8 cellular contexts compared by ENCODE assay signal in the genomic region with DNA sequence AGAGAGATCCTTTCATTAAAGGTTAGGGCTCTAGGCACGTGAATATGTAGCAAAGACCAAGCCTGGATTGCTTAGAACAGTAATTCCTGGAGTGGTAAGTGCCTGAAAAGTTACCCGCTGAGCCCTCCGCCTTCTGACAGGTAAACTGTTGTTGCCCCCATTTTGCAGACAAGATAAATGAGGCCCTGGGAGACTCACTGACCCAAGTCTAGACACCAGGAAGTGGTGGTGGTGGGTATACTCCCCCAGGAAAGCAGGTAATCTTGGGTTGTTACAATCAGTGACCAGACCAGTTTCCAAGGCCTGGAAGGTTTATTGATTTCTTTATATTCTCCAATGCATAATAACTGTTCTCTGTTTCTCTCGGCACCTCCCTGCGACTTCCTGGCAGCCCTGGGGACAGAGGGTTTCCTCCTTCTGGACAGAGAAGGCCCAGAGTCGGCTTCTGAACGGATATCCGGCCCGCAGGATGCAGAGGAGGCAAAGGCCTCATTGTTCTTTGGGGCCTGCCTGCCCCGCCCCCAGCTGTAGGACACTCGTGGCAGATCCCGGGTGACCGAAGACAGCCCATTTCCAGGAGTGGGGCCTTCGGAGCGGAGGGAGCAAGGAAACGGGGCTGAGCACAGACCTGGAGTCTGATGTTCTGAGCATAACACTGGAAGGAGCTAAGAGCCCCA. TPM values are rescaled to one million over a fixed set of nuclear protein-coding genes. Genes with fewer than 3 reads are reported as not detected.
DNase-seq lines count a peak whose midpoint lies in the region; ATAC-seq and TF ChIP-seq lines count a peak whose summit lies in the region.

No MANE protein-coding gene starts in this region.

- peak overlapping the region; percentile 95; the same call in 1 of the 2 replicates for H3K27ac Mint-ChIP-seq in WTC11
- peak overlapping the region; percentile 98 for H3K27ac Mint-ChIP-seq in stimulated activated naive B cell treated with anti-CD40 and anti-IgM and Interleukin-4, amounts not matched to agents 10 μg/mL and 1 μg/mL and 100 μg/mL, for 72 hours

- peak overlapping the region; percentile 87 for H3K4me3 Mint-ChIP-seq in WTC11
- H3K4me3 Mint-ChIP-seq in stimulated activated naive B cell treated with anti-CD40 and anti-IgM and Interleukin-4, amounts not matched to agents 10 μg/mL and 1 μg/mL and 100 μg/mL, for 72 hours: peak overlapping the region; percentile 87 to 97

- H3K4me3 ChIP-seq in A673 (ENCODE audit: low read depth, low read length, poor library complexity, severe bottlenecking) (peak overlapping the region; percentile 70), duodenal mucosa (ENCODE audit: low read depth in 1 of 2, low read length in 2 of 2) (peak overlapping the region; percentile 65 to 71)

- H3K27ac ChIP-seq in A673 (ENCODE audit: low read depth, low read length, poor library complexity, severe bottlenecking) (peak overlapping the region; percentile 95), duodenal mucosa (ENCODE audit: low read depth, low read length) (peak overlapping the region; percentile 91)

- ATAC-seq in GM19023 (IDR thresholded peaks at IDR 0.05; ENCODE audit: unreplicated experiment) (peak; percentile 25), WTC11 (peak; percentile 7; the same call in 1 of the 2 replicates), GM19328 (IDR thresholded peaks at IDR 0.05; ENCODE audit: unreplicated experiment) (no peak)
- no peak for ATAC-seq in stimulated activated naive B cell treated with anti-CD40 and anti-IgM and Interleukin-4, amounts not matched to agents 10 μg/mL and 1 μg/mL and 100 μg/mL, for 72 hours (replicated peaks)

- TSS peak; percentile 51 for BruUV-seq in A673 (replicated peaks; lab: Mats Ljungman, UMichigan)

- intact Hi-C loops in A673 (cut with micrococcal nuclease; ENCODE audit: unreplicated experiment): loop anchor here (2.0 to 10.0 kb wide), 4 partner anchors 126 to 389 kb away; a partner anchor contains a TSS

- H3K9me3 ChIP-seq in A673 (ENCODE audit: low read depth, low read length, poor library complexity, severe bottlenecking): no peaks in the 10 kb centered on the region
- no peaks in the 10 kb centered on the region for H3K9me3 ChIP-seq in duodenal mucosa (ENCODE audit: control insufficient read depth in 1 of 2, low read length in 2 of 2)

- no peaks in the 10 kb centered on the region for H3K36me3 ChIP-seq in A673 (ENCODE audit: insufficient read depth, low read length, poor library complexity, severe bottlenecking)
- no peaks in the 10 kb centered on the region for H3K36me3 ChIP-seq in duodenal mucosa (ENCODE audit: control insufficient read depth in 1 of 2, insufficient read depth in 2 of 2, low read length in 2 of 2)

- no peaks in the 10 kb centered on the region for H3K9me3 Mint-ChIP-seq in WTC11
- H3K9me3 Mint-ChIP-seq in stimulated activated naive B cell treated with anti-CD40 and anti-IgM and Interleukin-4, amounts not matched to agents 10 μg/mL and 1 μg/mL and 100 μg/mL, for 72 hours: no peaks in the 10 kb centered on the region

- H3K27me3 ChIP-seq in A673 (replicated peaks; ENCODE audit: insufficient read depth, low read depth, low read length, poor library complexity) (no peaks in the 10 kb centered on the region), duodenal mucosa (ENCODE audit: control insufficient read depth in 1 of 2, insufficient read depth in 2 of 2, low read length in 2 of 2) (no peaks in the 10 kb centered on the region)

- H3K27me3 Mint-ChIP-seq in WTC11 (ENCODE audit: low read depth): peaks cover 18% of the 10 kb centered on the region
- H3K27me3 Mint-ChIP-seq in stimulated activated naive B cell treated with anti-CD40 and anti-IgM and Interleukin-4, amounts not matched to agents 10 μg/mL and 1 μg/mL and 100 μg/mL, for 72 hours: no peaks in the 10 kb centered on the region

- peak overlapping the region; percentile 66 to 67 for H3K9ac ChIP-seq in duodenal mucosa (ENCODE audit: low read depth in 1 of 2, low read length in 2 of 2)

- CTCF ChIA-PET in A673 (lab: Charles Lee) (interaction anchor here (0.5 to 1.8 kb wide), 11 partner anchors 7 to 283 kb away, joined by 3 to 25 read pairs (median 3); no protein-coding TSS in a partner anchor), WTC11 (lab: Charles Lee) (interaction anchor here (0.5 to 4.5 kb wide), 42 partner anchors 7 to 439 kb away, joined by 3 to 59 read pairs (median 5); a partner anchor contains a TSS)

- H3K4me1 Mint-ChIP-seq in WTC11: peaks cover 27% of the 10 kb centered on the region
- H3K4me1 Mint-ChIP-seq in stimulated activated naive B cell treated with anti-CD40 and anti-IgM and Interleukin-4, amounts not matched to agents 10 μg/mL and 1 μg/mL and 100 μg/mL, for 72 hours: peaks cover 24 to 34% of the 10 kb centered on the region in 2 donors

- TF ChIP-seq CTCF in A673 (conservative IDR thresholded peaks at IDR 0.05; ENCODE audit: low read depth, low read length) (no peak), WTC11 (IDR thresholded peaks at IDR 0.05) (no peak)

- H3K4me1 ChIP-seq in A673 (ENCODE audit: insufficient read depth, low read length, poor library complexity, severe bottlenecking): peaks cover 37% of the 10 kb centered on the region
- peaks cover 22 to 27% of the 10 kb centered on the region in 2 donors for H3K4me1 ChIP-seq in duodenal mucosa (ENCODE audit: control insufficient read depth in 1 of 2, insufficient read depth in 2 of 2, low read length in 2 of 2)

- DNase-seq in A673 (ENCODE audit: low spot score) (peak; percentile 78), HT-29 (ENCODE audit: low spot score) (peak; percentile 61), WTC11 (ENCODE audit: low spot score) (peak; percentile 38), lung microvascular endothelial cell (ENCODE audit: low read depth in 2 of 2) (peak; percentile 36 to 71)
- peak; percentile 39 for DNase-seq in stimulated activated naive B cell treated with anti-CD40 and anti-IgM and Interleukin-4, amounts not matched to agents 10 μg/mL and 1 μg/mL and 100 μg/mL, for 72 hours

- POLR2A ChIA-PET in A673 (lab: Charles Lee; ENCODE audit: low non-redundant PET) (interaction anchor here (0.5 to 0.6 kb wide), 2 partner anchors 210 to 669 kb away, joined by 3 read pairs; no protein-coding TSS in a partner anchor), WTC11 (lab: Charles Lee) (interaction anchor here (0.9 kb wide), 1 partner anchor 41 kb away, joined by 4 read pairs; a partner anchor contains a TSS)

- no peaks in the 10 kb centered on the region for H3K36me3 Mint-ChIP-seq in WTC11
- H3K36me3 Mint-ChIP-seq in stimulated activated naive B cell treated with anti-CD40 and anti-IgM and Interleukin-4, amounts not matched to agents 10 μg/mL and 1 μg/mL and 100 μg/mL, for 72 hours: no peaks in the 10 kb centered on the region

TF ChIP-seq in WTC11, 78 proteins besides CTCF, POLR2A, EP300 and RAD21:
- TF ChIP-seq TP53 (CRISPR knock-in tag; IDR thresholded peaks at IDR 0.05) (no peak), GTF2I (CRISPR knock-in tag; conservative IDR thresholded peaks at IDR 0.05) (0 out of 2 replicates have a peak, but pooled peaks have one; percentile 31)

RNA-seq across cellular contexts. Expression of a gene that starts 1.3 kb away (rescaled TPM):
- total RNA-seq in A673 (2021): 54.7 and 58.2 TPM in 2 replicates
- total RNA-seq in HT-29 (2014; rRNA removed; shearing (Covaris generic)): 4.6 and 7.1 TPM in 2 replicates
- 1.9 to 2.3 TPM (median 2.2 TPM) in 3 replicates for total RNA-seq in WTC11 (2021)
- 27.2 and 33.7 TPM in 2 replicates for total RNA-seq in lung microvascular endothelial cell

RNA-seq across cellular contexts. Expression of a gene that starts 27.5 kb away (rescaled TPM):
- total RNA-seq in A673 (2021) (215 and 234 TPM in 2 replicates), WTC11 (2021) (167 to 175 TPM (median 173 TPM) in 3 replicates), lung microvascular endothelial cell (162 and 171 TPM in 2 replicates)
- total RNA-seq in HT-29 (2014; rRNA removed; shearing (Covaris generic)): 142 and 156 TPM in 2 replicates

RNA-seq across cellular contexts. Expression of a gene that starts 40.5 kb away (rescaled TPM):
- 67.3 and 72.9 TPM in 2 replicates for total RNA-seq in A673 (2021)
- 37.9 and 40.4 TPM in 2 replicates for total RNA-seq in HT-29 (2014; rRNA removed; shearing (Covaris generic))
- 23.8 to 25.9 TPM (median 24.0 TPM) in 3 replicates for total RNA-seq in WTC11 (2021)
- 9.2 and 10.1 TPM in 2 replicates for total RNA-seq in lung microvascular endothelial cell

Comparison
In these comparisons a context has a peak if more than half of its experiments do, and no peak if none do; other contexts are left out.
1. ATAC-seq: peak in GM19023 (single experiment) and WTC11 (single experiment); none in stimulated activated naive B cell treated with anti-CD40 and anti-IgM and Interleukin-4, amounts not matched to agents 10 μg/mL and 1 μg/mL and 100 μg/mL, for 72 hours (0 of 2) and GM19328 (single experiment).
2. Peak in every context shown above with its lines, with median percentiles within 50 percentile points of each other: DNase-seq.